1 cellular context compared by ENCODE assay signal in the genomic region with DNA sequence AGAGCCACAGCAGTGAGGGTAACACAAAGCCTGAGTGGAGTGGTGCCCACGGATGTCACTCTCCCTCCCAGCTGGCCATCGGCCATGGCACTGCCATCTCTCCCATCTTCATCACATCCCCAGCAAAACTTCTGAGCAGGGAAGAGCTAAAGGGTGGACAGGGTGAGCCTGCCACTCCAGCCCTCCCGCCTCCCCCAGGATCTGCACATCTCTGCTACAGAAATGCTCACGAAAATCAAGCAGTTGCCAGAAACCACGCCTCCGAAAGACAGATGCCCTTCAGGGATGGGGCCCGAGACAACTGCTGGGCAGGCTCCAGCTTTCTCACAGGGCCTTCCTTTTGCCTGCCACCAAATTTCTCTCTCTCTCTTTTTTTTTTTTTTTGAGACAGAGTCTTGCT.
TF ChIP-seq lines count a peak whose summit lies in the region.

No MANE protein-coding gene starts in this region.

TF ChIP-seq in H1, 55 proteins besides CTCF, POLR2A, EP300 and RAD21:
- TF ChIP-seq SIX5 (IDR thresholded peaks at IDR 0.05; ENCODE audit: low read depth, low read length), result no peak
- no peak for TF ChIP-seq KDM1A (IDR thresholded peaks at IDR 0.05; ENCODE audit: borderline replicate concordance, low read length)
- no peak for TF ChIP-seq CREB1 (IDR thresholded peaks at IDR 0.05)
- no peak for TF ChIP-seq RNF2 (IDR thresholded peaks at IDR 0.05; ENCODE audit: borderline replicate concordance, low read depth, low read length, missing control alignments, poor library complexity, severe bottlenecking)
- no peak for TF ChIP-seq JUN (IDR thresholded peaks at IDR 0.05; ENCODE audit: low read depth, low read length)
- no peak for TF ChIP-seq KDM4A (IDR thresholded peaks at IDR 0.05; ENCODE audit: low read depth, low read length, severe bottlenecking)
- no peak for TF ChIP-seq POLR2AphosphoS5 (IDR thresholded peaks at IDR 0.05; ENCODE audit: low read depth, low read length)
- no peak for TF ChIP-seq SIN3A (conservative IDR thresholded peaks at IDR 0.05 in 1 of 2, IDR thresholded peaks at IDR 0.05 in 1 of 2; ENCODE audit: low read depth in 1 of 2, low read length in 2 of 2)
- TF ChIP-seq, protein P1, sequence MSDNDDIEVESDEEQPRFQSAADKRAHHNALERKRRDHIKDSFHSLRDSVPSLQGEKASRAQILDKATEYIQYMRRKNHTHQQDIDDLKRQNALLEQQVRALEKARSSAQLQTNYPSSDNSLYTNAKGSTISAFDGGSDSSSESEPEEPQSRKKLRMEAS (IDR thresholded peaks at IDR 0.05), result no peak
- TF ChIP-seq ATF3 (IDR thresholded peaks at IDR 0.05; ENCODE audit: insufficient read depth, low read depth, low read length), result no peak
- TF ChIP-seq MAFK (IDR thresholded peaks at IDR 0.05; ENCODE audit: low read depth, low read length), result no peak
- TF ChIP-seq TBP (IDR thresholded peaks at IDR 0.05; ENCODE audit: low read depth, low read length), result no peak
TF ChIP-seq in H1: peak in this region for 0.
